9 cellular contexts compared by ENCODE assay signal in the genomic region with DNA sequence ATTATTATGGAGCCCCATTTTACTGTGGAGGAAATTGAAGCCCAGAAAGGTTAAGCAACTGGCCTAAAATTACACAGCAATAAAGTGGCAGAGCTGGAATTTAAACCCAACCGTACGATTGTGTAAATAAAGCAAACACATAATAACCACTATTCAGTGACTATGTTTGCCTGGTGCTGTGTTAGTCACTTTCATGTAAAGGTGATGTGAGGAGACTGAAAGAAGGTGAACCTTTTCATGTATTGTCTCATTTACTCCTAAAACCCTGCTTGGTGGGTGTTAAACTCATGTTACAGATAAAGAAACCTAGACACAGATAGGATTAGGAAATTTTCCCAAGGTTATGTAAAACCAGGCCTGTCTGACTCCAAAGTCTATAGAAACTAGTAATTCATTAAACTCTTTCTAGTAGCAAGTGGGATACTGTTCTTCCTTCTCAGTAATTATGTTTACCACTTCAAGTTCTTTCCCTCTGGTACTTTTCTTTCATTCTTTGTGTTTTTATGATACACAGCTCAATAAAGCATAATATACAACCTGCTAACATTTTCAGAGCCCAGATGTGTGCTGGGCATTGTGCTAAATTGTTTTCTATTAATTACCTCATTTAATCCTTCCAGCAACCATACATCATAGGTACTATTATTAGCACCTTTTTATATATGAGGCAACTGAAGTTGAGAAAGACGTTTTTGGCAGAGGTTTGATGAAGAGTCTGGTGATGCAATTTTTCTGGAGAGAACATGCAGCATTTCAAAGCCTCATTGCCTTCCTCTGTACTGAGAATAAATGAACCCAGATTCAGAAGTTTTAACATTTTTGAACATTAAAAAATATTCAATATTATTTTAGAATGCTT.
DNase-seq lines count a peak whose midpoint lies in the region; ATAC-seq and TF ChIP-seq lines count a peak whose summit lies in the region.
"Had no signal": no experiment of that assay in that cellular context is flagged by ENCODE, and none has a peak within 500 bp of the region (broad histone marks: within the 10 kb centered on the region; RNA-seq: fewer than 3 reads in every experiment).

No MANE protein-coding gene starts in this region.

- H3K4me1 ChIP-seq in H9 (ENCODE audit: insufficient read depth, low read length) (no peaks in the 10 kb centered on the region; the same call in 1 of the 2 replicates), Panc1 (ENCODE audit: control insufficient read depth, insufficient read depth, low read length) (peaks cover 11% of the 10 kb centered on the region), vagina (peaks cover 17% of the 10 kb centered on the region), Karpas-422 (ENCODE audit: low read length) (no peaks in the 10 kb centered on the region)

- no peak overlapping the region for H3K4me3 ChIP-seq in Panc1 (ENCODE audit: low read depth in 2 of 2, low read length in 2 of 2)
- H3K4me3 ChIP-seq in vagina, result no peak overlapping the region
- H3K4me3 ChIP-seq in Karpas-422 (ENCODE audit: low read length), result no peak overlapping the region

- no peaks in the 10 kb centered on the region for H3K9me2 ChIP-seq in Karpas-422 (replicated peaks; ENCODE audit: insufficient read depth, low read length)

- peak; percentile 33 for DNase-seq in EH (ENCODE audit: low read depth)
- no peak for DNase-seq in H9
- no peak for DNase-seq in Panc1 (ENCODE audit: low read depth, low spot score)
- DNase-seq in left ventricle myocardium superior, result no peak
- no peak for DNase-seq in vagina (ENCODE audit: extremely low spot score in 2 of 2)
- DNase-seq in stimulated activated CD4-positive, alpha-beta T cell treated with anti-CD3 and anti-CD28 coated beads, Interleukin-4, amount 100 ng/mL, for 1 hour, result no peak
- DNase-seq in Karpas-422, result no peak

- no CpG with 5 or more reads among the region's 3 CpGs for WGBS in H9 (ENCODE audit: extremely low coverage, insufficient read length, low lambda C conversion rate)

- H3K56ac ChIP-seq in H9 (ENCODE audit: insufficient read length, low read depth, low read length), result no peak overlapping the region

- H2BK120ac ChIP-seq in H9 (ENCODE audit: low read depth, low read length, poor library complexity, severe bottlenecking), result no peak overlapping the region

- no peak overlapping the region for H3K4me3 Mint-ChIP-seq in H9

- CTCF ChIA-PET in Panc1 (lab: Charles Lee), result no interaction called here

- H3K79me2 ChIP-seq in H9 (ENCODE audit: insufficient read depth, low read length), result no peaks in the 10 kb centered on the region
- H3K79me2 ChIP-seq in Karpas-422 (ENCODE audit: low read length), result no peaks in the 10 kb centered on the region

- H3K27me3 Mint-ChIP-seq in H9 (ENCODE audit: low read depth), result no peaks in the 10 kb centered on the region

- H3K4ac ChIP-seq in H9 (ENCODE audit: low read depth, low read length), result no peak overlapping the region

- no peak overlapping the region for H4K5ac ChIP-seq in H9 (ENCODE audit: insufficient read length, low read depth, low read length)

- H3K79me1 ChIP-seq in H9 (ENCODE audit: insufficient read depth, low read depth, low read length, poor library complexity, severe bottlenecking), result no peaks in the 10 kb centered on the region

- peaks cover 0 to under 1% (median 0%) of the 10 kb centered on the region in 3 experiments; a peak in 1 of 7 replicates for H3K36me3 Mint-ChIP-seq in H9 (ENCODE audit: insufficient read depth in 1 of 3, low read depth in 3 of 3)
- H3K36me3 Mint-ChIP-seq: activated naive CD4-positive, alpha-beta T cell treated with anti-CD3 and anti-CD28 coated beads, Interleukin-2, amount 50 U/mL, for 24 hours had no signal

- H3K27ac ChIP-seq in H9 (ENCODE audit: insufficient read length, low read depth, low read length), result no peak overlapping the region
- H3K27ac ChIP-seq in Panc1 (ENCODE audit: low read length), result peak overlapping the region; percentile 75
- peak overlapping the region; percentile 36 for H3K27ac ChIP-seq in vagina
- H3K27ac ChIP-seq in Karpas-422 (ENCODE audit: low read length), result no peak overlapping the region

- no peak overlapping the region for H3K23ac ChIP-seq in H9 (ENCODE audit: insufficient read length, low read depth, low read length)

- H2BK5ac ChIP-seq in H9 (ENCODE audit: insufficient read length, low read length), result no peak overlapping the region

- H2AK5ac ChIP-seq in H9 (ENCODE audit: insufficient read length, low read length), result no peak overlapping the region

- POLR2A ChIA-PET in Panc1 (lab: Charles Lee), result no interaction called here

- peaks cover 39 to 42% of the 10 kb centered on the region in 2 experiments for H3K4me1 Mint-ChIP-seq in H9

- BruUV-seq in Panc1 (replicated peaks; lab: Mats Ljungman, UMichigan), result no TSS peak

- in situ Hi-C loops in Panc1 (cut with HindIII; ENCODE audit: low pct_unique_long_range_greater_than_20kb, low sequenced_read_pairs), result no loop called here

- H3K27me3 ChIP-seq in H9 (ENCODE audit: insufficient read depth, low read length) (no peaks in the 10 kb centered on the region), Panc1 (ENCODE audit: control insufficient read depth, insufficient read depth, low read length) (no peaks in the 10 kb centered on the region), vagina (no peaks in the 10 kb centered on the region), Karpas-422 (ENCODE audit: low read length) (no peaks in the 10 kb centered on the region)

- no peak overlapping the region for H2BK20ac ChIP-seq in H9 (ENCODE audit: low read depth, low read length, poor library complexity, severe bottlenecking)

- no peak overlapping the region for H3K18ac ChIP-seq in H9 (ENCODE audit: insufficient read length, low read depth, low read length)

- ATAC-seq in Panc1 (no peak), left ventricle myocardium superior (peak; percentile 75), HG03045 (IDR thresholded peaks at IDR 0.05; ENCODE audit: unreplicated experiment) (no peak)

- H2BK12ac ChIP-seq in H9 (ENCODE audit: insufficient read length, low read depth, low read length), result no peak overlapping the region

- no peak overlapping the region for H4K91ac ChIP-seq in H9 (ENCODE audit: insufficient read length, low read depth, low read length)

- H4K20me1 ChIP-seq in H9 (ENCODE audit: control insufficient read depth, insufficient read depth, insufficient read length), result no peaks in the 10 kb centered on the region
- H4K20me1 ChIP-seq in Karpas-422 (ENCODE audit: insufficient read depth, low read depth, low read length), result no peaks in the 10 kb centered on the region

- intact Hi-C loops in Panc1 (cut with micrococcal nuclease; ENCODE audit: unreplicated experiment) (no loop called here), left ventricle myocardium superior (cut with micrococcal nuclease) (no loop called here), vagina (cut with DNase I) (no loop called here)

- no peak for TF ChIP-seq POLR2A in vagina (IDR thresholded peaks at IDR 0.05)

- no peak overlapping the region for H4K8ac ChIP-seq in H9 (replicated peaks; ENCODE audit: insufficient read length, low read depth, low read length)

- no peak overlapping the region for H2AFZ ChIP-seq in H9 (ENCODE audit: low read length)
- no peak overlapping the region for H2AFZ ChIP-seq in Karpas-422 (ENCODE audit: low read length)

- no peak for TF ChIP-seq CTCF in H9 (conservative IDR thresholded peaks at IDR 0.05)
- TF ChIP-seq CTCF in Panc1 (IDR thresholded peaks at IDR 0.05), result no peak
- no peak for TF ChIP-seq CTCF in vagina (IDR thresholded peaks at IDR 0.05)

- H3K9me3 ChIP-seq in H9 (ENCODE audit: control insufficient read depth, low read depth, low read length) (no peaks in the 10 kb centered on the region), Panc1 (ENCODE audit: control insufficient read depth, insufficient read depth, low read depth, low read length) (no peaks in the 10 kb centered on the region), vagina (no peaks in the 10 kb centered on the region), Karpas-422 (ENCODE audit: low read length) (no peaks in the 10 kb centered on the region)

- no peaks in the 10 kb centered on the region for H3K36me3 ChIP-seq in Panc1 (ENCODE audit: control insufficient read depth, insufficient read depth, low read length)
- H3K36me3 ChIP-seq in vagina, result no peaks in the 10 kb centered on the region
- H3K36me3 ChIP-seq in Karpas-422 (ENCODE audit: insufficient read depth, low read length), result no peaks in the 10 kb centered on the region

- H3K14ac ChIP-seq in H9 (ENCODE audit: insufficient read depth, low read length), result no peak overlapping the region

- H3K9ac ChIP-seq in H9 (ENCODE audit: extremely low read depth, insufficient read length, low read length) (no peak overlapping the region), Karpas-422 (ENCODE audit: low read length) (no peak overlapping the region)

- no peak overlapping the region for H3T11ph ChIP-seq in H9 (ENCODE audit: low read length)

- peak overlapping the region in 2 of 3 experiments; percentile 84 to 91; a peak in 3 of 7 replicates for H3K27ac Mint-ChIP-seq in H9
- H3K27ac Mint-ChIP-seq: activated naive CD4-positive, alpha-beta T cell treated with anti-CD3 and anti-CD28 coated beads, Interleukin-2, amount 50 U/mL, for 24 hours had no signal

- no peak overlapping the region for H2BK15ac ChIP-seq in H9 (ENCODE audit: low read depth, low read length)

- no peaks in the 10 kb centered on the region for H3K9me3 Mint-ChIP-seq in H9

- H3K4me2 ChIP-seq in H9 (ENCODE audit: insufficient read depth, insufficient read length, low read length) (no peak overlapping the region), Karpas-422 (ENCODE audit: low read depth, low read length, poor library complexity, severe bottlenecking) (no peak overlapping the region)

- H3K23me2 ChIP-seq in H9 (ENCODE audit: insufficient read length, low read depth, low read length, poor library complexity, severe bottlenecking), result no peaks in the 10 kb centered on the region

Comparison
In these comparisons a context has a peak if more than half of its experiments do, and no peak if none do; other contexts are left out.
1. H3K27ac ChIP-seq: peak in Panc1 (single experiment) and vagina (single experiment); none in H9 (single experiment) and Karpas-422 (single experiment).